Comparison of ENCODE assay signal across 7 cellular contexts in the genomic region with DNA sequence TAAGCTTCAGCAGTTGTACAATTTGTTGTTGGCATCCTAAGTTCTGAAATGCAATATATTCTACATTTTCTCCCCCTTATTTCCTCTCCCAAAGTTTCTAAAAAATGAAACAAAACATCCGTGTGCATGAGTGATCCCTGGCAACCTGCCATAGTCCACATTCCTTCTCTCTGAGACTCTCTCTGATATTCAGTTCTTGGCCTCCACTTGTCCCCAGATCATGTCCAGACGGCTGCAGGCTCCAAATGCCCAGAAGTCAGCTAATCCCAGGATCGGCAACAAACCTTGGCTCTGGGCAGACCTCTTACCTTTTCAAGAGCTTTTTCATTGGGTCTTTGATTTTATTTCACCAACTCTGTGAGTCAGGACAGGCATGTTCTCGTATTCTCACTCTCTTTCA.
DNase-seq lines count a peak whose midpoint lies in the region; ATAC-seq, FAIRE-seq and TF ChIP-seq lines count a peak whose summit lies in the region.

No MANE protein-coding gene starts in this region.

- H3K36me3 ChIP-seq in bronchial epithelial cell (ENCODE audit: control insufficient read depth, insufficient read depth, low read length) (no peaks in the 10 kb centered on the region), thyroid gland (no peaks in the 10 kb centered on the region)

- H3K27me3 ChIP-seq in bronchial epithelial cell (ENCODE audit: control insufficient read depth, insufficient read depth, low read length) = no peaks in the 10 kb centered on the region
- H3K27me3 ChIP-seq in thyroid gland = no peaks in the 10 kb centered on the region

- no peak overlapping the region for H3K4me3 ChIP-seq in bronchial epithelial cell (ENCODE audit: low read depth, low read length)
- H3K4me3 ChIP-seq in thyroid gland (replicated peaks in 1 of 3) = no peak overlapping the region

- peak overlapping the region; percentile 52 to 76 (median 74) for H3K27ac ChIP-seq in thyroid gland

- FAIRE-seq in HTR-8/SVneo (lab: Jason Lieb, UNC) = no peak
- peak; percentile 97 for FAIRE-seq in bronchial epithelial cell (lab: Jason Lieb, UNC)

- 8 to 13% methylated on average over 4 of the region's 4 CpGs for WGBS in thyroid gland, 2 donors

- H3K9me3 ChIP-seq in thyroid gland = no peaks in the 10 kb centered on the region

- TF ChIP-seq POLR2A in thyroid gland (IDR thresholded peaks at IDR 0.05) = peak in 1 of 2 donors; percentile 17

- intact Hi-C loops in thyroid gland (cut with DNase I) = loop anchor here (10.0 kb wide), 1 partner anchor 189 kb away; a partner anchor contains a TSS

- TF ChIP-seq CTCF in bronchial epithelial cell (IDR thresholded peaks at IDR 0.05; ENCODE audit: insufficient read depth, low read length, severe bottlenecking) (no peak), thyroid gland (IDR thresholded peaks at IDR 0.05) (no peak), GM13976 (IDR thresholded peaks at IDR 0.05; ENCODE audit: borderline replicate concordance, control extremely low read depth, extremely low read depth, insufficient read depth, missing control alignments) (no peak)

- peaks cover 32 to 64% of the 10 kb centered on the region in 2 donors for H3K4me1 ChIP-seq in thyroid gland

- in situ Hi-C loops in GM13976 (cut with MboI; ENCODE audit: low sequenced_read_pairs, unreplicated experiment) = no loop called here
- in situ Hi-C loops in G401 (cut with HindIII; ENCODE audit: low sequenced_read_pairs) = no loop called here

- peak; percentile 40 for ATAC-seq in left lobe of liver

- DNase-seq in HTR-8/SVneo (ENCODE audit: insufficient read length, low spot score) (peak; percentile 79), bronchial epithelial cell (ENCODE audit: low read depth) (peak; percentile 99), left lobe of liver (ENCODE audit: low spot score) (no peak), thyroid gland (peak; percentile 93 to 94), GM13976 (ENCODE audit: low spot score) (no peak), G401 (ENCODE audit: low spot score) (no peak), SHP77 (lab: John Stamatoyannopoulos, UW) (no peak)

Comparison
In these comparisons a context has a peak if more than half of its experiments do, and no peak if none do; other contexts are left out.
1. DNase-seq: peak in HTR-8/SVneo (single experiment), bronchial epithelial cell (single experiment) and thyroid gland (2 of 2); none in left lobe of liver (single experiment), GM13976 (single experiment), G401 (single experiment) and SHP77 (0 of 2).